In genomic region chr3:132210476-132211346, GRCh38 we compare ENCODE assay signal across 8 cellular contexts.
DNase-seq lines count a peak whose midpoint lies in the region; ATAC-seq and TF ChIP-seq lines count a peak whose summit lies in the region.

No MANE protein-coding gene starts in this region.

- ATAC-seq in GM18519 (IDR thresholded peaks at IDR 0.05; ENCODE audit: low FRiP score, unreplicated experiment) (no peak), GM21576 (IDR thresholded peaks at IDR 0.05; ENCODE audit: unreplicated experiment) (no peak)

- TF ChIP-seq CTCF in cardiac fibroblast (IDR thresholded peaks at IDR 0.05; ENCODE audit: low read depth, low read length) (peak; percentile 63), prostate gland (IDR thresholded peaks at IDR 0.05) (peak in 3 of 4 experiments; percentile 58 to 60 (median 59))

- H3K4me1 ChIP-seq in prostate gland (replicated peaks) = no peaks in the 10 kb centered on the region

- H3K27me3 ChIP-seq in prostate gland (replicated peaks; ENCODE audit: insufficient read depth) = no peaks in the 10 kb centered on the region

- H3K4me3 ChIP-seq in cardiac fibroblast (replicated peaks in 1 of 2; ENCODE audit: low read depth in 2 of 2, low read length in 2 of 2) = no peak overlapping the region
- no peak overlapping the region for H3K4me3 ChIP-seq in prostate gland

- 62% methylated on average over 9 of the region's 9 CpGs for WGBS in prostate gland

- H3K9me3 ChIP-seq in prostate gland = no peaks in the 10 kb centered on the region

- intact Hi-C loops in prostate gland (cut with DNase I) = no loop called here

- H3K36me3 ChIP-seq in prostate gland = no peaks in the 10 kb centered on the region

- no peak overlapping the region for H3K27ac ChIP-seq in prostate gland

- TF ChIP-seq POLR2A in prostate gland (IDR thresholded peaks at IDR 0.05) = no peak

- DNase-seq in activated T-cell treated with anti-CD3 and anti-CD28 coated beads for 48 hours (ENCODE audit: low read depth) = peak; percentile 1
- no peak for DNase-seq in activated T-cell treated with anti-CD3 and anti-CD28 coated beads for 4 hours
- peak; percentile 32 to 85 (median 69) for DNase-seq in NCI-H1417 (lab: John Stamatoyannopoulos, UW)
- peak in 1 of 2 donors; percentile 22 for DNase-seq in cardiac fibroblast (ENCODE audit: low read depth in 2 of 2)
- peak; percentile 43 for DNase-seq in prostate gland (ENCODE audit: low spot score)
- DNase-seq in activated effector memory CD4-positive, alpha-beta T cell treated with anti-CD3 and anti-CD28 coated beads, Interleukin-2, amount 50 U/mL, for 16 hours = no peak

Comparison
In these comparisons a context has a peak if more than half of its experiments do, and no peak if none do; other contexts are left out.
1. DNase-seq: peak in activated T-cell treated with anti-CD3 and anti-CD28 coated beads for 48 hours (single experiment), NCI-H1417 (3 of 3) and prostate gland (single experiment); none in activated T-cell treated with anti-CD3 and anti-CD28 coated beads for 4 hours (single experiment) and activated effector memory CD4-positive, alpha-beta T cell treated with anti-CD3 and anti-CD28 coated beads, Interleukin-2, amount 50 U/mL, for 16 hours (single experiment).